In the genomic region with DNA sequence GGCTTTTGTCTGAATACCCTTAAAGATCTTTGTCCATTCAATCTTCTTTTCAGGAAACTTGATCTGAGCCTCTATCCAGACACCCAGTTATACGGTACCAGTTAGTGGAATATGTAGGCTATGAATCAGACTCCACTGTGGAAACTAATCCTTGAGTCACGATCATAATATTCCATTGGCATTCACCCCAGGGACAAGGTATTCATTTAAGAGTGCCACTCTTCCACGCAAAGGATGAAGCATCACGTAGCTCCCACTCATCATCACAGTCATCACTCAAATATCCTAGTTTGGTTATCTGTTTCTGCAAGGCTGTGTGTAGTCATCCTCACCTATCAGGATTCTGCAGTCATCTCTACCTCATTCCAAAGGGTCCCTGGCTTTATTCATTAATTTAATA, we compare ENCODE assay signal across 14 cellular contexts.
DNase-seq lines count a peak whose midpoint lies in the region; ATAC-seq and TF ChIP-seq lines count a peak whose summit lies in the region.
"Had no signal": no experiment of that assay in that cellular context is flagged by ENCODE, and none has a peak within 500 bp of the region (broad histone marks: within the 10 kb centered on the region; RNA-seq: fewer than 3 reads in every experiment).

No MANE protein-coding gene starts in this region.

- no peaks in the 10 kb centered on the region for H3K9me2 ChIP-seq in PC-9 (ENCODE audit: insufficient read depth)

- TF ChIP-seq CTCF in PC-9 (conservative IDR thresholded peaks at IDR 0.05) (no peak), epithelial cell of esophagus (IDR thresholded peaks at IDR 0.05; ENCODE audit: insufficient read depth, low read depth, low read length, missing control alignments) (no peak), GM13976 (IDR thresholded peaks at IDR 0.05; ENCODE audit: borderline replicate concordance, control extremely low read depth, extremely low read depth, insufficient read depth, missing control alignments) (no peak), testis (IDR thresholded peaks at IDR 0.05) (no peak)

- intact Hi-C loops in PC-9 (cut with micrococcal nuclease; ENCODE audit: unreplicated experiment) = no loop called here
- intact Hi-C loops in testis (cut with DNase I; ENCODE audit: low total_unique reads) = no loop called here

- no peak overlapping the region for H3K27ac Mint-ChIP-seq in activated CD8-positive, alpha-beta T cell treated with anti-CD3 and anti-CD28 coated beads, Interleukin-2, amount 10 ng/mL, durations not matched to agents 7 days and 5 days
- H3K27ac Mint-ChIP-seq: activated naive CD8-positive, alpha-beta T cell treated with anti-CD3 and anti-CD28 coated beads, Interleukin-2, amount 10 ng/mL, durations not matched to agents 7 days and 5 days; stimulated activated memory B cell treated with anti-CD40 and anti-IgM and Interleukin-4, amounts not matched to agents 10 μg/mL and 1 μg/mL and 100 μg/mL, for 72 hours had no signal

- no peak overlapping the region for H2AFZ ChIP-seq in PC-9

- H3K36me3 Mint-ChIP-seq in activated CD8-positive, alpha-beta T cell treated with anti-CD3 and anti-CD28 coated beads, Interleukin-2, amount 10 ng/mL, durations not matched to agents 7 days and 5 days (ENCODE audit: low read depth) = no peaks in the 10 kb centered on the region
- H3K36me3 Mint-ChIP-seq: activated naive CD8-positive, alpha-beta T cell treated with anti-CD3 and anti-CD28 coated beads, Interleukin-2, amount 10 ng/mL, durations not matched to agents 7 days and 5 days; stimulated activated memory B cell treated with anti-CD40 and anti-IgM and Interleukin-4, amounts not matched to agents 10 μg/mL and 1 μg/mL and 100 μg/mL, for 72 hours had no signal

- no peak overlapping the region for H3K4me3 Mint-ChIP-seq in activated CD8-positive, alpha-beta T cell treated with anti-CD3 and anti-CD28 coated beads, Interleukin-2, amount 10 ng/mL, durations not matched to agents 7 days and 5 days
- H3K4me3 Mint-ChIP-seq: activated naive CD8-positive, alpha-beta T cell treated with anti-CD3 and anti-CD28 coated beads, Interleukin-2, amount 10 ng/mL, durations not matched to agents 7 days and 5 days; stimulated activated memory B cell treated with anti-CD40 and anti-IgM and Interleukin-4, amounts not matched to agents 10 μg/mL and 1 μg/mL and 100 μg/mL, for 72 hours had no signal

- H4K20me1 ChIP-seq in PC-9 (ENCODE audit: insufficient read depth) = no peaks in the 10 kb centered on the region

- no peaks in the 10 kb centered on the region for H3K4me1 Mint-ChIP-seq in activated CD8-positive, alpha-beta T cell treated with anti-CD3 and anti-CD28 coated beads, Interleukin-2, amount 10 ng/mL, durations not matched to agents 7 days and 5 days (ENCODE audit: low read depth)
- H3K4me1 Mint-ChIP-seq: activated naive CD8-positive, alpha-beta T cell treated with anti-CD3 and anti-CD28 coated beads, Interleukin-2, amount 10 ng/mL, durations not matched to agents 7 days and 5 days; stimulated activated memory B cell treated with anti-CD40 and anti-IgM and Interleukin-4, amounts not matched to agents 10 μg/mL and 1 μg/mL and 100 μg/mL, for 72 hours had no signal

- no peak for TF ChIP-seq POLR2A in testis (IDR thresholded peaks at IDR 0.05)

- BruUV-seq in PC-9 (replicated peaks; lab: Mats Ljungman, UMichigan) = no TSS peak

- H3K36me3 ChIP-seq in PC-9 (ENCODE audit: low read depth) (no peaks in the 10 kb centered on the region), testis (ENCODE audit: low read depth, missing control alignments) (no peaks in the 10 kb centered on the region)
- H3K36me3 ChIP-seq: spleen had no signal

- DNase-seq in COLO829 (ENCODE audit: low spot score) = peak; percentile 31
- DNase-seq in PC-9 = peak; percentile 20 to 74
- DNase-seq in epithelial cell of esophagus (ENCODE audit: low read depth) = peak; percentile 98
- peak; percentile 96 for DNase-seq in non-pigmented ciliary epithelial cell (ENCODE audit: low read depth)
- no peak for DNase-seq in GM13976 (ENCODE audit: low spot score)
- DNase-seq in NCI-H345 (lab: John Stamatoyannopoulos, UW) = no peak
- no peak for DNase-seq in activated CD8-positive, alpha-beta T cell treated with anti-CD3 and anti-CD28 coated beads, Interleukin-2, amount 10 ng/mL, durations not matched to agents 7 days and 5 days
- DNase-seq in testis = no peak
- DNase-seq: activated CD4-positive, alpha-beta T cell treated with anti-CD3 and anti-CD28 coated beads for 1 hour; activated naive CD8-positive, alpha-beta T cell treated with anti-CD3 and anti-CD28 coated beads, Interleukin-2, amount 10 ng/mL, durations not matched to agents 7 days and 5 days; DMS153; NCI-H1092; spleen had no signal

- POLR2A ChIA-PET in PC-9 (lab: Charles Lee; ENCODE audit: unreplicated experiment) = interaction anchor here (0.7 kb wide), 1 partner anchor 348 kb away, joined by 5 read pairs; no protein-coding TSS in a partner anchor
- POLR2A ChIA-PET in activated CD8-positive, alpha-beta T cell treated with anti-CD3 and anti-CD28 coated beads, Interleukin-2, amount 10 ng/mL, durations not matched to agents 7 days and 5 days (lab: Charles Lee) = no interaction called here

- 84 to 86% methylated on average over 4 of the region's 4 CpGs for WGBS in testis, 2 donors

- CTCF ChIA-PET in PC-9 (lab: Charles Lee) = interaction anchor here (1.0 kb wide), 2 partner anchors 9 to 10 kb away, joined by 4 to 5 read pairs; no protein-coding TSS in a partner anchor
- CTCF ChIA-PET in activated CD8-positive, alpha-beta T cell treated with anti-CD3 and anti-CD28 coated beads, Interleukin-2, amount 10 ng/mL, durations not matched to agents 7 days and 5 days (lab: Charles Lee) = interaction anchor here (1.3 to 1.5 kb wide), 2 partner anchors 10 to 11 kb away, joined by 4 to 5 read pairs; no protein-coding TSS in a partner anchor

- in situ Hi-C loops in GM13976 (cut with MboI; ENCODE audit: low sequenced_read_pairs, unreplicated experiment) = no loop called here

- H3F3A ChIP-seq in PC-9 (ENCODE audit: insufficient read depth, low read depth) = peaks cover 14% of the 10 kb centered on the region; the same call in 1 of the 2 replicates

- H3K4me1 ChIP-seq in PC-9 (replicated peaks; ENCODE audit: insufficient read depth) (peaks cover 13% of the 10 kb centered on the region), testis (no peaks in the 10 kb centered on the region)
- H3K4me1 ChIP-seq: spleen had no signal

- no peak for ATAC-seq in activated CD8-positive, alpha-beta T cell treated with anti-CD3 and anti-CD28 coated beads, Interleukin-2, amount 10 ng/mL, durations not matched to agents 7 days and 5 days
- ATAC-seq: stimulated activated memory B cell treated with anti-CD40 and anti-IgM and Interleukin-4, amounts not matched to agents 10 μg/mL and 1 μg/mL and 100 μg/mL, for 72 hours had no signal

- H3K79me2 ChIP-seq in PC-9 (ENCODE audit: low read depth) = no peaks in the 10 kb centered on the region

- H3K27me3 Mint-ChIP-seq in activated CD8-positive, alpha-beta T cell treated with anti-CD3 and anti-CD28 coated beads, Interleukin-2, amount 10 ng/mL, durations not matched to agents 7 days and 5 days (ENCODE audit: low read depth) = no peaks in the 10 kb centered on the region
- H3K27me3 Mint-ChIP-seq: activated naive CD8-positive, alpha-beta T cell treated with anti-CD3 and anti-CD28 coated beads, Interleukin-2, amount 10 ng/mL, durations not matched to agents 7 days and 5 days had no signal

- H3K27ac ChIP-seq in PC-9 (0 out of 2 replicates have a peak overlapping the region, but pooled peaks have one; percentile 34), testis (no peak overlapping the region)
- H3K27ac ChIP-seq: spleen had no signal

- H3K4me3 ChIP-seq in PC-9 = no peak overlapping the region
- no peak overlapping the region for H3K4me3 ChIP-seq in epithelial cell of esophagus (ENCODE audit: low read length)
- no peak overlapping the region for H3K4me3 ChIP-seq in testis
- H3K4me3 ChIP-seq: spleen had no signal

- H3K9me3 Mint-ChIP-seq in activated CD8-positive, alpha-beta T cell treated with anti-CD3 and anti-CD28 coated beads, Interleukin-2, amount 10 ng/mL, durations not matched to agents 7 days and 5 days (ENCODE audit: insufficient read depth) = no peaks in the 10 kb centered on the region
- H3K9me3 Mint-ChIP-seq: activated naive CD8-positive, alpha-beta T cell treated with anti-CD3 and anti-CD28 coated beads, Interleukin-2, amount 10 ng/mL, durations not matched to agents 7 days and 5 days; stimulated activated memory B cell treated with anti-CD40 and anti-IgM and Interleukin-4, amounts not matched to agents 10 μg/mL and 1 μg/mL and 100 μg/mL, for 72 hours had no signal

- no peak overlapping the region for H3K4me2 ChIP-seq in PC-9

- H3K27me3 ChIP-seq in PC-9 (ENCODE audit: insufficient read depth, low read depth) = no peaks in the 10 kb centered on the region
- H3K27me3 ChIP-seq in testis = no peaks in the 10 kb centered on the region
- H3K27me3 ChIP-seq: spleen had no signal

- no peaks in the 10 kb centered on the region for H3K9me3 ChIP-seq in PC-9 (ENCODE audit: insufficient read depth, low read depth)
- no peaks in the 10 kb centered on the region for H3K9me3 ChIP-seq in testis
- H3K9me3 ChIP-seq: spleen had no signal

Comparison
In these comparisons a context has a peak if more than half of its experiments do, and no peak if none do; other contexts are left out.
1. DNase-seq: peak in COLO829 (single experiment), PC-9 (2 of 2), epithelial cell of esophagus (single experiment) and non-pigmented ciliary epithelial cell (single experiment); none in GM13976 (single experiment), NCI-H345 (single experiment), activated CD8-positive, alpha-beta T cell treated with anti-CD3 and anti-CD28 coated beads, Interleukin-2, amount 10 ng/mL, durations not matched to agents 7 days and 5 days (single experiment) and testis (single experiment).